ENCODE assay signal across 8 cellular contexts in the genomic region with DNA sequence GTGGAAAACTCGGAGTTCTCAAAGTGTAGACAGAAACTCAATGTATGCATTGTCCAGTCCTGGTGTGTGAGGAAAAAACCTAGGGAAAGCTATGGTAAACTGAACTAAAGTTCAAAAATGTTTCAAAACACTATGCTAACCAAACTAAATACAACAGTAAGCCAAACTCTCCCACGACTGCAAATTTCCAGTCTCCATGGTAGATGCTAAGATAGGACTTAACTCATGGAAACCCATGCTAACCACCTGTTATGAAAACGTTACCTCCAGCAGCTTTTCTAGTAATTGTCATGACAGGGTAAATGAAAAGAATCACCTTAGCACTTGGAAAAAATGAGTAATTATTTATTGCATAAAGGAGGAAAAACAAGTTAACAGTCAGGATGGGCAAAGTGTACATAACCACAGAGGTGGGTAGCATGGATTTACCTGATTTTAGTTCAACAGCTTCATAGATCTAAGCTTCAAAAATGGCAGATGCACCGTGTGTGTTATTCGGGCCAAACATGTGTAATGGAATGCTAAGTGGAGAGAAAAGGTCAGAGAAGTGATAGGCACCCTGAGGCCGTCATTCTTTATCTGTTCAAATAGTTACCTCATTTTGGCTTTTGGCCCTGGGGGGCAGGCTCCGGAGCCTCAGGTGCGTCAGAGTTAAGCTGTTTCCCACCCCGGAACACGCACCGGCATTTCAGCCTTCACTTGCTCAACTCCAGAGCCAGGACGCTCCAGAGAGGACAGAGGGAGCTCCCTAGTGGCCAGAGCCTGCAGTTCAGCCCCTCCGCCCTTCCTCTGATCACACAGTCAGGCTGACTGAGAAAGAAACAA.
A peak's percentile ranks its signal among the peaks of the same experiment; 100 is the strongest.
DNase-seq lines count a peak whose midpoint lies in the region; ATAC-seq and TF ChIP-seq lines count a peak whose summit lies in the region.

No MANE protein-coding gene starts in this region.

- H3K4me1 ChIP-seq in gastroesophageal sphincter: no peaks in the 10 kb centered on the region
- H3K4me1 ChIP-seq in thoracic aorta (ENCODE audit: control insufficient read depth in 1 of 2, low read depth in 2 of 2): peaks cover 0 to 16% of the 10 kb centered on the region in 2 donors

- no peak overlapping the region for H3K27ac Mint-ChIP-seq in osteocyte (ENCODE audit: unreplicated experiment)

- peaks cover 10% of the 10 kb centered on the region for H3K36me3 Mint-ChIP-seq in osteocyte (ENCODE audit: unreplicated experiment)

- no peak overlapping the region for H3K27ac ChIP-seq in gastroesophageal sphincter
- H3K27ac ChIP-seq in thoracic aorta: peak overlapping the region; percentile 25 to 43

- peak; percentile 94 for ATAC-seq in gastroesophageal sphincter
- ATAC-seq in thoracic aorta (ENCODE audit: insufficient number of reproducible peaks, low FRiP score, low read depth): peak; percentile 86

- H3K9me3 ChIP-seq in gastroesophageal sphincter (no peaks in the 10 kb centered on the region), thoracic aorta (no peaks in the 10 kb centered on the region)

- DNase-seq in ELR (ENCODE audit: low read depth): peak; percentile 90
- peak; percentile 10 for DNase-seq in GOT3 (lab: John Stamatoyannopoulos, UW)
- peak; percentile 98 to 99 for DNase-seq in Kasumi-1 (lab: John Stamatoyannopoulos, UW)
- peak; percentile 91 for DNase-seq in SIG-M5 treated with dmso at 0.1 percent for 504 hours (lab: John Stamatoyannopoulos, UW; ENCODE audit: unreplicated experiment)
- peak; percentile 79 for DNase-seq in activated gamma-delta T cell treated with Interleukin-2 at 50 U/mL for 16 hours
- peak; percentile 91 for DNase-seq in osteocyte (ENCODE audit: extremely low spot score, unreplicated experiment)
- DNase-seq in thoracic aorta (ENCODE audit: low spot score): peak; percentile 51

- peak overlapping the region in 1 of 2 donors; percentile 28 for H3K4me3 ChIP-seq in gastroesophageal sphincter
- peak overlapping the region; percentile 54 for H3K4me3 ChIP-seq in thoracic aorta

- H3K27me3 ChIP-seq in gastroesophageal sphincter (no peaks in the 10 kb centered on the region), thoracic aorta (replicated peaks; ENCODE audit: insufficient read depth) (no peaks in the 10 kb centered on the region)

- 38 to 68% methylated on average over 6 to 8 of the region's 13 CpGs for WGBS in gastroesophageal sphincter (ENCODE audit: low coverage in 1 of 2), 2 donors

- H3K9me3 Mint-ChIP-seq in osteocyte (ENCODE audit: unreplicated experiment): no peaks in the 10 kb centered on the region

- TF ChIP-seq EP300 in gastroesophageal sphincter (IDR thresholded peaks at IDR 0.05): no peak

- peaks cover 9% of the 10 kb centered on the region for H3K4me1 Mint-ChIP-seq in osteocyte (ENCODE audit: unreplicated experiment)

- H3K4me3 Mint-ChIP-seq in osteocyte (ENCODE audit: unreplicated experiment): peak overlapping the region; percentile 44

- peaks cover 0 to 11% of the 10 kb centered on the region in 2 donors for H3K36me3 ChIP-seq in gastroesophageal sphincter
- H3K36me3 ChIP-seq in thoracic aorta: no peaks in the 10 kb centered on the region

- no peaks in the 10 kb centered on the region for H3K27me3 Mint-ChIP-seq in osteocyte (ENCODE audit: unreplicated experiment)

- TF ChIP-seq CTCF in gastroesophageal sphincter (IDR thresholded peaks at IDR 0.05) (peak; percentile 29 to 90 (median 59)), osteocyte (IDR thresholded peaks at IDR 0.05) (peak; percentile 95), thoracic aorta (IDR thresholded peaks at IDR 0.05) (peak; percentile 95)

- no peak for TF ChIP-seq POLR2A in gastroesophageal sphincter (IDR thresholded peaks at IDR 0.05)

Comparison
In these comparisons a context has a peak if more than half of its experiments do, and no peak if none do; other contexts are left out.
1. DNase-seq: peak in every context shown above with its lines; median percentile 98 in Kasumi-1; 91 in SIG-M5 treated with dmso at 0.1 percent for 504 hours; 91 in osteocyte; 90 in ELR; 79 in activated gamma-delta T cell treated with Interleukin-2 at 50 U/mL for 16 hours; 51 in thoracic aorta; 10 in GOT3.
2. H3K27ac ChIP-seq: peak in thoracic aorta (2 of 2); none in gastroesophageal sphincter (0 of 4).
3. Peak in every context shown above with its lines, with median percentiles within 50 percentile points of each other: CTCF ChIP-seq.